In the genomic region with DNA sequence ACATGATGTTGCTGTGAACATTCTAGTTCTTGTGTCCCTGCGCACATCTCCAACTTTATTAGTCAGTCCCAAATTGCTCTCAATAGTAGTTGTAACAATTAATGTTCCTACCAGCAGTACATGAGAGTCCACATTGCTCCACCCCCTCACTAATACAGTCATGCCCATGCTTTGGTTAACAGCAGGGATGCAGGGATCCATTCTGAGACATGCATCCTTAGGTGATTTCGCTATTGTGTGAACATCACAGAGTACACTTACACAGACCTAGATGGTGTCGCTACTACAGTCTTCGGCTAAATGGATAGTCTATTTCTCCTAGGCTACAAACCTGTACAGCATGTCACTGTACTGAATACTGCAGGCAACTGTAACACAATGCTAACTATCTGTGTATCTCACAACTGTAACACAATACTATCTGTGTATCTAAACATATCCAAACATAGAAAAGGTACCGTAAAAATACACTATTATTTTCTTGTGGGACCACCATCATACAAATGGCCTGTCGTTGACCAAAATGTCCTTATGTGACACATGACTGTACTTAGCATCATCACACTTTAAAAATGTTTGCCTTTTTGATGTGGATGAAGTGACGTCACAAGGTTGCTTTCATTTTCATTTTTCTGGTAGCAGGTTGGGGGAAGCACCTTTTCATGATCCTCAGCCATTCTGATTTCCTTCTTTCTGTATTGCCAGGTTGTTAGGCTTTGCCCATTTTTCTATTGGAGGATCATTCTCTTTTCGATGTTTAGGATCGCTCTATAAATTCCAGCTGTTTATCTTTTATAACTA, we compare ENCODE assay signal across 15 cellular contexts.
DNase-seq lines count a peak whose midpoint lies in the region; ATAC-seq, FAIRE-seq and TF ChIP-seq lines count a peak whose summit lies in the region.
"Had no signal": no experiment of that assay in that cellular context is flagged by ENCODE, and none has a peak within 500 bp of the region (broad histone marks: within the 10 kb centered on the region; RNA-seq: fewer than 3 reads in every experiment).

No MANE protein-coding gene starts in this region.

- TF ChIP-seq CTCF in HepG2 (CRISPR knock-in tag; IDR thresholded peaks at IDR 0.05) (no peak), right lobe of liver (IDR thresholded peaks at IDR 0.05) (no peak), activated B cell treated with CpG ODN at 0.5 μM for 24 hours (IDR thresholded peaks at IDR 0.05) (no peak)

- H3K27ac ChIP-seq in HepG2 (ENCODE audit: extremely low read length, insufficient read depth, low read length) (no peak overlapping the region), right lobe of liver (no peak overlapping the region), small intestine (ENCODE audit: low read depth in 1 of 2, low read length in 1 of 2) (no peak overlapping the region)
- H3K27ac ChIP-seq: epithelial cell of prostate, KMS-11, neural progenitor cell, thyroid gland had no signal

- H4K20me1 ChIP-seq in HepG2 (ENCODE audit: insufficient read depth, low read length): no peaks in the 10 kb centered on the region

- H3K79me2 ChIP-seq in HepG2 (ENCODE audit: insufficient read depth, low read length): no peaks in the 10 kb centered on the region

- no peak overlapping the region for H3K4me2 ChIP-seq in HepG2 (ENCODE audit: low read depth, low read length)
- H3K4me2 ChIP-seq: KMS-11, neural progenitor cell had no signal

- H3K9ac ChIP-seq in HepG2 (ENCODE audit: insufficient read depth, low read depth, low read length): no peak overlapping the region
- H3K9ac ChIP-seq: KMS-11, neural progenitor cell had no signal

- H3K9me3 ChIP-seq in HepG2 (ENCODE audit: low read length) (no peaks in the 10 kb centered on the region), right lobe of liver (no peaks in the 10 kb centered on the region), small intestine (ENCODE audit: control insufficient read depth, low read depth) (no peaks in the 10 kb centered on the region)
- H3K9me3 ChIP-seq: thyroid gland had no signal

- no peak for TF ChIP-seq RAD21 in HepG2 (CRISPR knock-in tag; IDR thresholded peaks at IDR 0.05)

- no peak overlapping the region for H3K4me3 ChIP-seq in HepG2 (replicated peaks in 1 of 3; ENCODE audit: insufficient read depth in 1 of 3, low read depth in 2 of 3, low read length in 3 of 3)
- no peak overlapping the region for H3K4me3 ChIP-seq in right lobe of liver
- H3K4me3 ChIP-seq in small intestine (ENCODE audit: low read depth in 1 of 2, low read length in 2 of 2): no peak overlapping the region
- H3K4me3 ChIP-seq: neural progenitor cell, thyroid gland had no signal

- in situ Hi-C loops in HepG2 (cut with HindIII; ENCODE audit: extremely low pct_ligation_motif_present, low pct_unique_long_range_greater_than_20kb): no loop called here

- H3K4me1 ChIP-seq in HepG2 (ENCODE audit: insufficient read depth, low read length) (no peaks in the 10 kb centered on the region), right lobe of liver (peaks cover 0 to 8% (median 0%) of the 10 kb centered on the region in 4 donors), small intestine (ENCODE audit: control insufficient read depth in 2 of 2, insufficient read depth in 1 of 2, low read depth in 1 of 2, low read length in 1 of 2) (no peaks in the 10 kb centered on the region)
- H3K4me1 ChIP-seq: thyroid gland had no signal

- H3K4me3 Mint-ChIP-seq in activated B cell treated with CpG ODN at 0.5 μM for 24 hours: no peak overlapping the region
- H3K4me3 Mint-ChIP-seq: neural progenitor cell had no signal

- H3K36me3 ChIP-seq in HepG2 (replicated peaks in 1 of 2; ENCODE audit: control insufficient read depth in 1 of 2, insufficient read depth in 2 of 2, low read length in 2 of 2) (no peaks in the 10 kb centered on the region), right lobe of liver (no peaks in the 10 kb centered on the region), small intestine (ENCODE audit: control insufficient read depth in 2 of 2, insufficient read depth in 2 of 2, low read length in 2 of 2) (no peaks in the 10 kb centered on the region)
- H3K36me3 ChIP-seq: neural progenitor cell, thyroid gland had no signal

- FAIRE-seq in HepG2 (lab: Jason Lieb, UNC) (no peak), small intestine (lab: Jason Lieb, UNC) (no peak), urothelium cell line (lab: Jason Lieb, UNC) (no peak)

- CTCF ChIA-PET in HepG2 (lab: Yijun Ruan, JAX; ENCODE audit: low intra/inter-chr PET ratio, low total read pairs) (no interaction called here), activated B cell treated with CpG ODN at 0.5 μM for 24 hours (lab: Charles Lee) (no interaction called here)

- no peaks in the 10 kb centered on the region for H3K36me3 Mint-ChIP-seq in activated B cell treated with CpG ODN at 0.5 μM for 24 hours (ENCODE audit: low read depth)

- H2AFZ ChIP-seq in HepG2 (ENCODE audit: low read length): no peak overlapping the region
- H2AFZ ChIP-seq: neural progenitor cell had no signal

- H3K4me1 Mint-ChIP-seq in activated B cell treated with CpG ODN at 0.5 μM for 24 hours: peaks cover 3% of the 10 kb centered on the region

- no peak for TF ChIP-seq POLR2A in HepG2 (IDR thresholded peaks at IDR 0.05; ENCODE audit: insufficient read depth in 1 of 2, low read depth in 2 of 2, low read length in 2 of 2)
- TF ChIP-seq POLR2A in right lobe of liver (IDR thresholded peaks at IDR 0.05): no peak

- no peak overlapping the region for H3K27ac Mint-ChIP-seq in activated B cell treated with CpG ODN at 0.5 μM for 24 hours
- H3K27ac Mint-ChIP-seq: neural progenitor cell had no signal

- no peaks in the 10 kb centered on the region for H3K9me3 Mint-ChIP-seq in activated B cell treated with CpG ODN at 0.5 μM for 24 hours

- DNase-seq in HepG2 (ENCODE audit: low spot score) (no peak), right lobe of liver (no peak), activated B cell treated with CpG ODN at 0.5 μM for 24 hours (no peak), small intestine (peak; percentile 27), urothelium cell line (ENCODE audit: low spot score) (no peak), HK-2 (ENCODE audit: unreplicated experiment) (no peak)
- DNase-seq: AML-193, amygdala, NCI-H524 treated with DMSO at 0.1 percent for 48 hours, thyroid gland had no signal

- no TSS peak for BruUV-seq in HepG2 (replicated peaks; lab: Mats Ljungman, UMichigan)

- TF ChIP-seq EP300 in HepG2 (IDR thresholded peaks at IDR 0.05; ENCODE audit: low read depth in 2 of 2, low read length in 2 of 2) (no peak), HepG2 (CRISPR knock-in tag; IDR thresholded peaks at IDR 0.05; ENCODE audit: borderline replicate concordance) (no peak)

- ATAC-seq in HepG2: no peak
- ATAC-seq in right lobe of liver: no peak
- ATAC-seq in HG02840 (IDR thresholded peaks at IDR 0.05; ENCODE audit: low FRiP score, unreplicated experiment): peak; percentile 42
- peak; percentile 28 for ATAC-seq in activated B cell treated with CpG ODN at 0.5 μM for 24 hours (ENCODE audit: low read depth)
- no peak for ATAC-seq in GM21515 (IDR thresholded peaks at IDR 0.05; ENCODE audit: unreplicated experiment)

- intact Hi-C loops in HepG2 (cut with micrococcal nuclease; ENCODE audit: unreplicated experiment): no loop called here
- intact Hi-C loops in right lobe of liver (cut with DNase I): no loop called here
- intact Hi-C loops in activated B cell treated with CpG ODN at 0.5 μM for 24 hours (cut with micrococcal nuclease): no loop called here

- no peaks in the 10 kb centered on the region for H3K27me3 Mint-ChIP-seq in activated B cell treated with CpG ODN at 0.5 μM for 24 hours

- POLR2A ChIA-PET in HepG2 (lab: Yijun Ruan, JAX): no interaction called here
- POLR2A ChIA-PET in activated B cell treated with CpG ODN at 0.5 μM for 24 hours (lab: Charles Lee): no interaction called here

- 67% methylated on average over 9 of the region's 9 CpGs for WGBS in HepG2 (ENCODE audit: low lambda C conversion rate)
- 69% methylated on average over 7 of the region's 9 CpGs for WGBS in right lobe of liver (ENCODE audit: insufficient coverage, low coverage, low lambda C conversion rate, missing lambda C conversion rate)
- WGBS in small intestine, 3 donors: 80 to 82% (median 82%) methylated on average over 9 of the region's 9 CpGs

- no peaks in the 10 kb centered on the region for H3K27me3 ChIP-seq in HepG2 (ENCODE audit: control insufficient read depth in 1 of 2, insufficient read depth in 2 of 2, low read length in 2 of 2)
- no peaks in the 10 kb centered on the region for H3K27me3 ChIP-seq in right lobe of liver
- no peaks in the 10 kb centered on the region for H3K27me3 ChIP-seq in small intestine (ENCODE audit: control insufficient read depth in 2 of 2, insufficient read depth in 2 of 2, low read length in 2 of 2)
- H3K27me3 ChIP-seq: neural progenitor cell, thyroid gland had no signal

TF ChIP-seq in HepG2, 621 proteins besides CTCF, POLR2A, EP300 and RAD21:
- TF ChIP-seq TGIF2 (CRISPR knock-in tag; IDR thresholded peaks at IDR 0.05) (no peak), ATF7 (IDR thresholded peaks at IDR 0.05) (peak; percentile 82), ATF7 (CRISPR knock-in tag; IDR thresholded peaks at IDR 0.05) (no peak), CREB1 (IDR thresholded peaks at IDR 0.05) (peak; percentile 98), CREB1 (CRISPR knock-in tag; IDR thresholded peaks at IDR 0.05) (no peak)

Comparison
In these comparisons a context has a peak if more than half of its experiments do, and no peak if none do; other contexts are left out.
1. ATAC-seq: peak in HG02840 (single experiment) and activated B cell treated with CpG ODN at 0.5 μM for 24 hours (single experiment); none in HepG2 (single experiment), right lobe of liver (0 of 4) and GM21515 (single experiment).